In the genomic region with DNA sequence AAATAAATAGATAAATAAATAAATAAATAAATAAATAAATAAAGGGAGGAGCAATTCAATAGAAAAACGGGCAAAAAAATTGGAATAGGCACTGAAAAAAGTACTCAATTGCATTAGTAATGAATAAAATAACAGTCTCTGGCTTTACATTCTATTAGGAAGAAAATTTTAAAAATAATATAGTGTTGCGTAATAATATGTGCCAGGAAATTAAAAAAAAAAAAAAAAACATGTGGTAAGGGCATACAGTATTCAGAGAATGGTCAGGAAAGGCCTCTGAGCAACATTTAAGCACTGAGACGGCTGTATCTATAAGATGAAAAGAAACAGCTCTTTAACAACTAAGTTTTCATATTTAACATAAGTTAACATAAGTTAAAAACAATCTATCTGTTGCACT, we compare ENCODE assay signal across 3 cellular contexts.
TF ChIP-seq lines count a peak whose summit lies in the region.

No MANE protein-coding gene starts in this region.

TF ChIP-seq in HEK293, 187 proteins besides CTCF, POLR2A, EP300 and RAD21:
- TF ChIP-seq ZNF623 (tag by site-specific recombination; IDR thresholded peaks at IDR 0.05), result 0 out of 2 replicates have a peak, but pooled peaks have one; percentile 17
- peak; percentile 36; the same call in 1 of the 2 replicates for TF ChIP-seq ZNF394 (tag by site-specific recombination; IDR thresholded peaks at IDR 0.05; ENCODE audit: borderline replicate concordance)
- no peak for TF ChIP-seq ZNF530 (tag by site-specific recombination; IDR thresholded peaks at IDR 0.05; ENCODE audit: low read depth)

TF ChIP-seq in IMR-90, 13 proteins besides CTCF, POLR2A, EP300 and RAD21:
- TF ChIP-seq CEBPB (IDR thresholded peaks at IDR 0.05; ENCODE audit: low read depth, low read length) (peak; percentile 87), SMC3 (IDR thresholded peaks at IDR 0.05; ENCODE audit: low read depth, low read length) (no peak)

TF ChIP-seq in H1, 55 proteins besides CTCF, POLR2A, EP300 and RAD21:
- TF ChIP-seq GTF2F1 (IDR thresholded peaks at IDR 0.05; ENCODE audit: borderline replicate concordance, low read depth, low read length) (no peak), KDM5A (IDR thresholded peaks at IDR 0.05; ENCODE audit: low read length) (no peak), BACH1 (IDR thresholded peaks at IDR 0.05; ENCODE audit: low read length) (no peak), CEBPB (IDR thresholded peaks at IDR 0.05; ENCODE audit: low read depth, low read length) (peak; percentile 66; the same call in 1 of the 2 replicates)
- TF ChIP-seq, protein P1, sequence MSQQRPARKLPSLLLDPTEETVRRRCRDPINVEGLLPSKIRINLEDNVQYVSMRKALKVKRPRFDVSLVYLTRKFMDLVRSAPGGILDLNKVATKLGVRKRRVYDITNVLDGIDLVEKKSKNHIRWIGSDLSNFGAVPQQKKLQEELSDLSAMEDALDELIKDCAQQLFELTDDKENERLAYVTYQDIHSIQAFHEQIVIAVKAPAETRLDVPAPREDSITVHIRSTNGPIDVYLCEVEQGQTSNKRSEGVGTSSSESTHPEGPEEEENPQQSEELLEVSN (IDR thresholded peaks at IDR 0.05), result no peak
